ENCODE assay signal across 27 cellular contexts in genomic region chr20:57595041-57596030, GRCh38. TPM values are rescaled to one million over a fixed set of nuclear protein-coding genes. Genes with fewer than 3 reads are reported as not detected.
"Had no signal": no experiment of that assay in that cellular context is flagged by ENCODE, and none has a peak within 500 bp of the region (broad histone marks: within the 10 kb centered on the region; RNA-seq: fewer than 3 reads in every experiment).

No MANE protein-coding gene starts in this region.

- H3K9me3 Mint-ChIP-seq: activated naive CD4-positive, alpha-beta T cell treated with anti-CD3 and anti-CD28 coated beads, Interleukin-2, amount 50 U/mL, for 72 hours; effector memory CD8-positive, alpha-beta T cell; mesothelial cell of epicardium; natural killer cell treated with Interleukin-12 subunit alpha and Interleukin-12 subunit beta and Interleukin-15 and Interleukin-18, amount 100 ng/mL, for 72 hours; T-cell; WTC11 had no signal

- H3K4me3 ChIP-seq: adrenal gland, gastroesophageal sphincter, hepatocyte, ovary, prostate gland, sigmoid colon, tibial nerve had no signal

- H3K9me3 ChIP-seq: adrenal gland, gastroesophageal sphincter, neutrophil, ovary, prostate gland, sigmoid colon, tibial nerve had no signal

- FAIRE-seq: astrocyte, small intestine had no signal

- DNase-seq: brain microvascular endothelial cell, cortex of kidney, islet precursor cell, sigmoid colon, small intestine had no signal

- H3K27ac ChIP-seq: adrenal gland, brain microvascular endothelial cell, gastroesophageal sphincter, hepatocyte, neutrophil, ovary, prostate gland, sigmoid colon, tibial nerve had no signal

- H3K4me2 ChIP-seq: hepatocyte had no signal

- H3K36me3 ChIP-seq: adrenal gland, brain microvascular endothelial cell, gastroesophageal sphincter, neutrophil, ovary, prostate gland, sigmoid colon, tibial nerve had no signal

- H3K27me3 Mint-ChIP-seq: natural killer cell treated with Interleukin-12 subunit alpha and Interleukin-12 subunit beta and Interleukin-15 and Interleukin-18, amount 100 ng/mL, for 72 hours had no signal

- H3K4me1 ChIP-seq: adrenal gland, prostate gland had no signal

- H3K27ac Mint-ChIP-seq: activated CD8-positive, alpha-beta memory T cell treated with anti-CD3 and anti-CD28 coated beads, Interleukin-2, amount 10 ng/mL, durations not matched to agents 7 days and 5 days; activated CD8-positive, alpha-beta T cell treated with anti-CD3 and anti-CD28 coated beads, Interleukin-2, amount 10 ng/mL, durations not matched to agents 7 days and 5 days; activated naive CD4-positive, alpha-beta T cell treated with anti-CD3 and anti-CD28 coated beads, Interleukin-2, amount 50 U/mL, for 72 hours; effector memory CD8-positive, alpha-beta T cell; mesothelial cell of epicardium; natural killer cell treated with Interleukin-12 subunit alpha and Interleukin-12 subunit beta and Interleukin-15 and Interleukin-18, amount 100 ng/mL, for 72 hours; T-cell; WTC11 had no signal

- H3K36me3 Mint-ChIP-seq: activated CD8-positive, alpha-beta memory T cell treated with anti-CD3 and anti-CD28 coated beads, Interleukin-2, amount 10 ng/mL, durations not matched to agents 7 days and 5 days; activated naive CD4-positive, alpha-beta T cell treated with anti-CD3 and anti-CD28 coated beads, Interleukin-2, amount 50 U/mL, for 72 hours; mesothelial cell of epicardium; natural killer cell treated with Interleukin-12 subunit alpha and Interleukin-12 subunit beta and Interleukin-15 and Interleukin-18, amount 100 ng/mL, for 72 hours; T-cell; WTC11 had no signal

- H3K79me2 ChIP-seq: hepatocyte had no signal

- H2AFZ ChIP-seq: hepatocyte had no signal

- H3K27me3 ChIP-seq: adrenal gland, brain microvascular endothelial cell, hepatocyte, ovary, tibial nerve had no signal

- H3K4me3 Mint-ChIP-seq: activated CD8-positive, alpha-beta memory T cell treated with anti-CD3 and anti-CD28 coated beads, Interleukin-2, amount 10 ng/mL, durations not matched to agents 7 days and 5 days; activated CD8-positive, alpha-beta T cell treated with anti-CD3 and anti-CD28 coated beads, Interleukin-2, amount 10 ng/mL, durations not matched to agents 7 days and 5 days; effector memory CD8-positive, alpha-beta T cell; mesothelial cell of epicardium; natural killer cell treated with Interleukin-12 subunit alpha and Interleukin-12 subunit beta and Interleukin-15 and Interleukin-18, amount 100 ng/mL, for 72 hours; WTC11 had no signal

- ATAC-seq: effector memory CD8-positive, alpha-beta T cell; gastroesophageal sphincter; natural killer cell treated with Interleukin-12 subunit alpha and Interleukin-12 subunit beta and Interleukin-15 and Interleukin-18, amount 100 ng/mL, for 72 hours had no signal

RNA-seq across cellular contexts. Expression of gene ZBP1, which starts 24.9 kb away (rescaled TPM):
- total RNA-seq: astrocyte, chondrocyte, endothelial cell of umbilical vein, fibroblast of lung, fibroblast of villous mesenchyme, hepatocyte, mesothelial cell of epicardium, temporal lobe, WTC11 had no signal
- polyA plus RNA-seq: endothelial cell of umbilical vein, fibroblast of lung, hepatocyte had no signal

RNA-seq across cellular contexts. Expression of gene PCK1, which starts 34.4 kb away (rescaled TPM):
- total RNA-seq: activated CD8-positive, alpha-beta memory T cell treated with anti-CD3 and anti-CD28 coated beads, Interleukin-2, amount 10 ng/mL, durations not matched to agents 7 days and 5 days; activated CD8-positive, alpha-beta T cell treated with anti-CD3 and anti-CD28 coated beads, Interleukin-2, amount 10 ng/mL, durations not matched to agents 7 days and 5 days; activated naive CD4-positive, alpha-beta T cell treated with anti-CD3 and anti-CD28 coated beads, Interleukin-2, amount 50 U/mL, for 72 hours; astrocyte; chondrocyte; endothelial cell of umbilical vein; fibroblast of villous mesenchyme; mesothelial cell of epicardium; natural killer cell treated with Interleukin-12 subunit alpha and Interleukin-12 subunit beta and Interleukin-15 and Interleukin-18, amount 100 ng/mL, for 72 hours; T-helper 2 cell treated with Interferon-gamma antibody and Interleukin-4, amounts not matched to agents 100 ng/mL and 5 ng/mL, for 36 hours had no signal
- polyA plus RNA-seq: endothelial cell of umbilical vein, fibroblast of lung had no signal
